In the genomic region with DNA sequence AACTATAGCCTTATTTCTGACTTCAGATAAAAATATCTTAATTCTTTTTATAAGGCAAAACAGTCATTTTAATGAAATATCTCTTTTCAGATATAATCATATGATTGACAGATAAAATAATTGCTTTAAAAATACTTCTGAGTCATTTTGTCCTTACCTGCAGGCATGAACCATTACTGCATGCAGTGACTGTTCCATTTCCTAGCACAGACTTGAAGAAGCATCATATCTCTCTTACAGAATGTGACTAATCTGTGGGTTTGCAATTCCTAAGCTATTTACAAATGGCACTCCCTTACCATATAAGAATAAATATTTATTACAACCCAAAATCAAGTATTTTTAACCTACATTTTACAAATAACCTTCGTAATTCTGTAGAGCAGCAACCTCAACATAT, we compare ENCODE assay signal across 8 cellular contexts.
A peak's percentile ranks its signal among the peaks of the same experiment; 100 is the strongest.
DNase-seq lines count a peak whose midpoint lies in the region; ATAC-seq, FAIRE-seq and TF ChIP-seq lines count a peak whose summit lies in the region.

No MANE protein-coding gene starts in this region.

- 26 to 27% methylated on average over 1 of the region's 1 CpG for WGBS in tibial nerve, 2 donors

- peak; percentile 20 for FAIRE-seq in GM12891 (lab: Jason Lieb, UNC)

- H3K9me3 ChIP-seq in ascending aorta, result no peaks in the 10 kb centered on the region
- no peaks in the 10 kb centered on the region for H3K9me3 ChIP-seq in tibial nerve

- no peaks in the 10 kb centered on the region for H3K27me3 ChIP-seq in ascending aorta
- no peaks in the 10 kb centered on the region for H3K27me3 ChIP-seq in tibial nerve

- intact Hi-C loops in ascending aorta (cut with DNase I), result no loop called here
- intact Hi-C loops in left colon (cut with DNase I, micrococcal nuclease), result no loop called here

- TF ChIP-seq EP300 in tibial nerve (IDR thresholded peaks at IDR 0.05), result no peak

- TF ChIP-seq POLR2A in GM12891 (IDR thresholded peaks at IDR 0.05; ENCODE audit: low read depth, low read length) (no peak), tibial nerve (IDR thresholded peaks at IDR 0.05) (no peak)

- H3K36me3 ChIP-seq in ascending aorta (no peaks in the 10 kb centered on the region), tibial nerve (no peaks in the 10 kb centered on the region)

- DNase-seq in GM12891 (ENCODE audit: insufficient read length, low spot score) (no peak), HS-5 (ENCODE audit: low read depth) (peak; percentile 19), ascending aorta (ENCODE audit: low spot score in 2 of 2) (no peak), left colon (no peak), tibial nerve (ENCODE audit: low spot score in 2 of 2) (no peak), NCI-H2196 (lab: John Stamatoyannopoulos, UW; ENCODE audit: unreplicated experiment) (no peak), NCI-H146 treated with DMSO at 0.1 percent for 48 hours (lab: John Stamatoyannopoulos, UW; ENCODE audit: unreplicated experiment) (no peak)
- no peak for DNase-seq in stimulated activated CD4-positive, alpha-beta T cell treated with anti-CD3 and anti-CD28 coated beads, Interleukin-4, amount 100 ng/mL, for 1 hour

- H3K27ac ChIP-seq in ascending aorta, result peak overlapping the region; percentile 47 to 67
- H3K27ac ChIP-seq in tibial nerve, result peak overlapping the region; percentile 64 to 92 (median 82)

- H3K4me1 ChIP-seq in ascending aorta (peaks cover 0 to 18% of the 10 kb centered on the region in 2 donors), tibial nerve (peaks cover 0 to 39% (median 16%) of the 10 kb centered on the region in 4 donors)

- peak overlapping the region; percentile 52 to 53 for H3K4me3 ChIP-seq in ascending aorta
- peak overlapping the region; percentile 25 to 53 (median 38) for H3K4me3 ChIP-seq in tibial nerve

- ATAC-seq in left colon, result peak; percentile 70

- TF ChIP-seq CTCF in ascending aorta (IDR thresholded peaks at IDR 0.05) (no peak), tibial nerve (IDR thresholded peaks at IDR 0.05) (peak in 1 of 5 experiments; percentile 42)

TF ChIP-seq in GM12891, 5 proteins besides CTCF, POLR2A, EP300 and RAD21:
- no peak for TF ChIP-seq PAX5 (IDR thresholded peaks at IDR 0.05; ENCODE audit: insufficient read depth, low read length, severe bottlenecking)
- TF ChIP-seq SPI1 (IDR thresholded peaks at IDR 0.05; ENCODE audit: low read depth, low read length), result no peak
- no peak for TF ChIP-seq TAF1 (IDR thresholded peaks at IDR 0.05; ENCODE audit: low read depth, low read length)
- no peak for TF ChIP-seq POLR2AphosphoS5 (IDR thresholded peaks at IDR 0.05; ENCODE audit: low read depth, low read length)
- TF ChIP-seq POU2F2 (IDR thresholded peaks at IDR 0.05; ENCODE audit: low read depth, low read length), result no peak
